Comparison of ENCODE assay signal across 1 cellular context in the genomic region with DNA sequence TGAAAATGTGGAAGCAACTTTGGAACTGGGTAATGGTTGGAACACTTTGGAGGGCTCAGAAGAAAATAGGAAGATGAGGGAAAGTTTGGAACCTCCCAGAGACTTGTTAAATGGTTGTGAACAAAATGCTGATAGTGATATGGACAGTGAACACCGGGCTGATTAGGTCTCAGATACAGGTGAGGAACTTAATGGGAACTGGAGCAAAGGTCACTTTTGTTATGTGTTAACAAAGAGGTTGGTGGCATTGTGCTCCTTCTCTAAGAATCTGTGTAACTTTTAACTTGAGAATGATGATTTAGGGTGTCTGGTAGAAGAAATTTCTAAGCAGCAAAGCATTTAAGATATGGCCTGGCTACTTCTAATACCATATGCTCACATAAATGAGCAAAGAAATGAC.
TF ChIP-seq lines count a peak whose summit lies in the region.

No MANE protein-coding gene starts in this region.

TF ChIP-seq in GM23338, 12 proteins besides CTCF, POLR2A, EP300 and RAD21 (continued from another document):
- TF ChIP-seq, protein P1, sequence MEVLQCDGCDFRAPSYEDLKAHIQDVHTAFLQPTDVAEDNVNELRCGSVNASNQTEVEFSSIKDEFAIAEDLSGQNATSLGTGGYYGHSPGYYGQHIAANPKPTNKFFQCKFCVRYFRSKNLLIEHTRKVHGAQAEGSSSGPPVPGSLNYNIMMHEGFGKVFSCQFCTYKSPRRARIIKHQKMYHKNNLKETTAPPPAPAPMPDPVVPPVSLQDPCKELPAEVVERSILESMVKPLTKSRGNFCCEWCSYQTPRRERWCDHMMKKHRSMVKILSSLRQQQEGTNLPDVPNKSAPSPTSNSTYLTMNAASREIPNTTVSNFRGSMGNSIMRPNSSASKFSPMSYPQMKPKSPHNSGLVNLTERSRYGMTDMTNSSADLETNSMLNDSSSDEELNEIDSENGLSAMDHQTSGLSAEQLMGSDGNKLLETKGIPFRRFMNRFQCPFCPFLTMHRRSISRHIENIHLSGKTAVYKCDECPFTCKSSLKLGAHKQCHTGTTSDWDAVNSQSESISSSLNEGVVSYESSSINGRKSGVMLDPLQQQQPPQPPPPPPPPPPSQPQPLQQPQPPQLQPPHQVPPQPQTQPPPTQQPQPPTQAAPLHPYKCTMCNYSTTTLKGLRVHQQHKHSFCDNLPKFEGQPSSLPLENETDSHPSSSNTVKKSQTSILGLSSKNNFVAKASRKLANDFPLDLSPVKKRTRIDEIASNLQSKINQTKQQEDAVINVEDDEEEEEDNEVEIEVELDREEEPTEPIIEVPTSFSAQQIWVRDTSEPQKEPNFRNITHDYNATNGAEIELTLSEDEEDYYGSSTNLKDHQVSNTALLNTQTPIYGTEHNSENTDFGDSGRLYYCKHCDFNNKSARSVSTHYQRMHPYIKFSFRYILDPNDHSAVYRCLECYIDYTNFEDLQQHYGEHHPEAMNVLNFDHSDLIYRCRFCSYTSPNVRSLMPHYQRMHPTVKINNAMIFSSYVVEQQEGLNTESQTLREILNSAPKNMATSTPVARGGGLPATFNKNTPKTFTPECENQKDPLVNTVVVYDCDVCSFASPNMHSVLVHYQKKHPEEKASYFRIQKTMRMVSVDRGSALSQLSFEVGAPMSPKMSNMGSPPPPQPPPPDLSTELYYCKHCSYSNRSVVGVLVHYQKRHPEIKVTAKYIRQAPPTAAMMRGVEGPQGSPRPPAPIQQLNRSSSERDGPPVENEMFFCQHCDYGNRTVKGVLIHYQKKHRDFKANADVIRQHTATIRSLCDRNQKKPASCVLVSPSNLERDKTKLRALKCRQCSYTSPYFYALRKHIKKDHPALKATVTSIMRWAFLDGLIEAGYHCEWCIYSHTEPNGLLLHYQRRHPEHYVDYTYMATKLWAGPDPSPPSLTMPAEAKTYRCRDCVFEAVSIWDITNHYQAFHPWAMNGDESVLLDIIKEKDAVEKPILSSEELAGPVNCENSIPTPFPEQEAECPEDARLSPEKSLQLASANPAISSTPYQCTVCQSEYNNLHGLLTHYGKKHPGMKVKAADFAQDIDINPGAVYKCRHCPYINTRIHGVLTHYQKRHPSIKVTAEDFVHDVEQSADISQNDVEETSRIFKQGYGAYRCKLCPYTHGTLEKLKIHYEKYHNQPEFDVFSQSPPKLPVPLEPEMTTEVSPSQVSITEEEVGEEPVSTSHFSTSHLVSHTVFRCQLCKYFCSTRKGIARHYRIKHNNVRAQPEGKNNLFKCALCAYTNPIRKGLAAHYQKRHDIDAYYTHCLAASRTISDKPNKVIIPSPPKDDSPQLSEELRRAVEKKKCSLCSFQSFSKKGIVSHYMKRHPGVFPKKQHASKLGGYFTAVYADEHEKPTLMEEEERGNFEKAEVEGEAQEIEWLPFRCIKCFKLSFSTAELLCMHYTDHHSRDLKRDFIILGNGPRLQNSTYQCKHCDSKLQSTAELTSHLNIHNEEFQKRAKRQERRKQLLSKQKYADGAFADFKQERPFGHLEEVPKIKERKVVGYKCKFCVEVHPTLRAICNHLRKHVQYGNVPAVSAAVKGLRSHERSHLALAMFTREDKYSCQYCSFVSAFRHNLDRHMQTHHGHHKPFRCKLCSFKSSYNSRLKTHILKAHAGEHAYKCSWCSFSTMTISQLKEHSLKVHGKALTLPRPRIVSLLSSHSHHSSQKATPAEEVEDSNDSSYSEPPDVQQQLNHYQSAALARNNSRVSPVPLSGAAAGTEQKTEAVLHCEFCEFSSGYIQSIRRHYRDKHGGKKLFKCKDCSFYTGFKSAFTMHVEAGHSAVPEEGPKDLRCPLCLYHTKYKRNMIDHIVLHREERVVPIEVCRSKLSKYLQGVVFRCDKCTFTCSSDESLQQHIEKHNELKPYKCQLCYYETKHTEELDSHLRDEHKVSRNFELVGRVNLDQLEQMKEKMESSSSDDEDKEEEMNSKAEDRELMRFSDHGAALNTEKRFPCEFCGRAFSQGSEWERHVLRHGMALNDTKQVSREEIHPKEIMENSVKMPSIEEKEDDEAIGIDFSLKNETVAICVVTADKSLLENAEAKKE (CRISPR knock-in tag; IDR thresholded peaks at IDR 0.05) = no peak
- TF ChIP-seq JUNB (IDR thresholded peaks at IDR 0.05; ENCODE audit: unreplicated experiment) = no peak
- TF ChIP-seq ETS1 (IDR thresholded peaks at IDR 0.05) = no peak
- TF ChIP-seq CREB1 (CRISPR knock-in tag; IDR thresholded peaks at IDR 0.05; ENCODE audit: low read depth) = no peak
- no peak for TF ChIP-seq NANOG (IDR thresholded peaks at IDR 0.05; ENCODE audit: borderline replicate concordance)
- no peak for TF ChIP-seq ZNF114 (CRISPR knock-in tag; IDR thresholded peaks at IDR 0.05)
- TF ChIP-seq ZNF331 (CRISPR knock-in tag; IDR thresholded peaks at IDR 0.05; ENCODE audit: low read depth) = no peak
- no peak for TF ChIP-seq POLR2AphosphoS5 (IDR thresholded peaks at IDR 0.05; ENCODE audit: low read depth)
- no peak for TF ChIP-seq EZH2 (IDR thresholded peaks at IDR 0.05; ENCODE audit: low read depth, unreplicated experiment)
TF ChIP-seq in GM23338: peak in this region for 0.
